In genomic region chr3:30894521-30895289, GRCh38 we compare ENCODE assay signal across 8 cellular contexts. TPM values are rescaled to one million over a fixed set of nuclear protein-coding genes. Genes with fewer than 3 reads are reported as not detected.
DNase-seq lines count a peak whose midpoint lies in the region; ATAC-seq, FAIRE-seq and TF ChIP-seq lines count a peak whose summit lies in the region.

A gene with protein sequence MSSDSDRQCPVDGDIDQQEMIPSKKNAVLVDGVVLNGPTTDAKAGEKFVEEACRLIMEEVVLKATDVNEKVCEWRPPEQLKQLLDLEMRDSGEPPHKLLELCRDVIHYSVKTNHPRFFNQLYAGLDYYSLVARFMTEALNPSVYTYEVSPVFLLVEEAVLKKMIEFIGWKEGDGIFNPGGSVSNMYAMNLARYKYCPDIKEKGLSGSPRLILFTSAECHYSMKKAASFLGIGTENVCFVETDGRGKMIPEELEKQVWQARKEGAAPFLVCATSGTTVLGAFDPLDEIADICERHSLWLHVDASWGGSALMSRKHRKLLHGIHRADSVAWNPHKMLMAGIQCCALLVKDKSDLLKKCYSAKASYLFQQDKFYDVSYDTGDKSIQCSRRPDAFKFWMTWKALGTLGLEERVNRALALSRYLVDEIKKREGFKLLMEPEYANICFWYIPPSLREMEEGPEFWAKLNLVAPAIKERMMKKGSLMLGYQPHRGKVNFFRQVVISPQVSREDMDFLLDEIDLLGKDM (minus strand): TSS chr3:30894661. CDS start chr3:30894614, 47 bp downstream.

- H3K4me3 ChIP-seq in GM06990 (replicated peaks; ENCODE audit: low read depth, low read length) (no peak within 1 kb of the TSS), K562 (no peak within 1 kb of the TSS)

- WGBS in K562 (ENCODE audit: insufficient coverage, low coverage, missing lambda C conversion rate): under 1% methylated on average over 36 of the region's 38 CpGs

- TF ChIP-seq EP300 in K562 (IDR thresholded peaks at IDR 0.05; ENCODE audit: low read length): no peak

- no peaks in the 10 kb centered on the region for H3K9me3 ChIP-seq in K562 (replicated peaks; ENCODE audit: control insufficient read depth, insufficient read depth, low read depth, low read length)

- no peak within 1 kb of the TSS for H2AFZ ChIP-seq in K562 (ENCODE audit: low read depth, low read length)

- TF ChIP-seq POLR2A in K562 (conservative IDR thresholded peaks at IDR 0.05): no peak

- H3K9me1 ChIP-seq in K562 (ENCODE audit: control insufficient read depth, insufficient read depth, low read length): no peaks in the 10 kb centered on the region

- H3K27me3 ChIP-seq in GM06990 (replicated peaks; ENCODE audit: control insufficient read depth, insufficient read depth, low read length) (no peaks in the 10 kb centered on the region; the same call in 1 of the 2 replicates), K562 (ENCODE audit: control insufficient read depth in 2 of 2, insufficient read depth in 2 of 2, low read length in 2 of 2) (no peaks in the 10 kb centered on the region)

- TF ChIP-seq RAD21 in K562 (CRISPR knock-in tag; conservative IDR thresholded peaks at IDR 0.05 in 1 of 2, IDR thresholded peaks at IDR 0.05 in 1 of 2): no peak

- intact Hi-C loops in K562 (cut with micrococcal nuclease): no loop called here

- no peak for FAIRE-seq in K562 (lab: Jason Lieb, UNC)

- H3K4me2 ChIP-seq in K562 (ENCODE audit: insufficient read depth, low read length): no peak within 1 kb of the TSS

- peaks cover 0 to 4% of the 10 kb centered on the region in 2 experiments; a peak in 1 of 5 replicates for H3K4me1 ChIP-seq in K562 (replicated peaks in 1 of 2; ENCODE audit: control insufficient read depth in 2 of 2, insufficient read depth in 2 of 2, low read length in 2 of 2)

- ATAC-seq in K562: peak; percentile 51; the same call in 2 of the 3 replicates
- no peak for ATAC-seq in GM21529 (IDR thresholded peaks at IDR 0.05; ENCODE audit: unreplicated experiment)
- ATAC-seq in HG03378 (IDR thresholded peaks at IDR 0.05; ENCODE audit: unreplicated experiment): no peak

- H3K9ac ChIP-seq in K562 (ENCODE audit: insufficient read depth in 1 of 2, low read depth in 2 of 2, low read length in 2 of 2): no peak within 1 kb of the TSS

- no peak for TF ChIP-seq CTCF in GM06990 (IDR thresholded peaks at IDR 0.05; ENCODE audit: insufficient read depth, low read length, poor library complexity, severe bottlenecking)
- TF ChIP-seq CTCF in K562 (IDR thresholded peaks at IDR 0.05 in 2 of 3, conservative IDR thresholded peaks at IDR 0.05 in 1 of 3; ENCODE audit: insufficient read depth in 2 of 3, low read depth in 1 of 3, low read length in 3 of 3): no peak

- in situ Hi-C loops in K562 (cut with MboI): no loop called here

- CTCF ChIA-PET in K562 (lab: Yijun Ruan, JAX; ENCODE audit: low intra/inter-chr PET ratio): no interaction called here

- no peaks in the 10 kb centered on the region for H4K20me1 ChIP-seq in K562 (replicated peaks; ENCODE audit: control insufficient read depth, insufficient read depth, low read length)

- no peak within 1 kb of the TSS for H3K27ac ChIP-seq in K562 (ENCODE audit: extremely low read depth, low read depth, low read length)

- no TSS peak for BruUV-seq in K562 (replicated peaks; lab: Mats Ljungman, UMichigan)

- H3K36me3 ChIP-seq in GM06990 (ENCODE audit: control insufficient read depth, insufficient read depth, low read length): no peaks in the 10 kb centered on the region
- H3K36me3 ChIP-seq in K562 (ENCODE audit: control insufficient read depth, insufficient read depth, low read length): no peaks in the 10 kb centered on the region

- no peaks in the 10 kb centered on the region for H3K79me2 ChIP-seq in K562 (ENCODE audit: control insufficient read depth, insufficient read depth, low read length)

- POLR2A ChIA-PET in K562 (lab: Yijun Ruan, JAX): no interaction called here

- DNase-seq in GM06990 (ENCODE audit: extremely low read depth, insufficient read length) (peak; percentile 6), NCI-H69 (lab: John Stamatoyannopoulos, UW) (peak; percentile 87), K562 (ENCODE audit: extremely low read depth in 1 of 4, low spot score in 3 of 4) (peak in 2 of 4 experiments; percentile 1 to 4), iris pigment epithelial cell (ENCODE audit: low read depth) (peak; percentile 14), GOT3 (lab: John Stamatoyannopoulos, UW) (no peak)
- DNase-seq in stimulated activated CD4-positive, alpha-beta T cell treated with anti-CD3 and anti-CD28 coated beads, Interleukin-2, amount 100 ng/mL, for 48 hours: peak; percentile 2 to 3

TF ChIP-seq in K562, 482 proteins besides CTCF, POLR2A, EP300 and RAD21 (continues in another document):
- TF ChIP-seq FOXJ2 (tag; IDR thresholded peaks at IDR 0.05): no peak
- no peak for TF ChIP-seq RAD51 (IDR thresholded peaks at IDR 0.05; ENCODE audit: borderline replicate concordance, low read depth)
- no peak for TF ChIP-seq NCOA6 (IDR thresholded peaks at IDR 0.05)
- TF ChIP-seq NR4A1 (CRISPR knock-in tag; IDR thresholded peaks at IDR 0.05): no peak
- TF ChIP-seq NR4A1 (tag; IDR thresholded peaks at IDR 0.05): no peak
- no peak for TF ChIP-seq ZNF197 (CRISPR knock-in tag; IDR thresholded peaks at IDR 0.05; ENCODE audit: low read depth)
- TF ChIP-seq, protein P1, sequence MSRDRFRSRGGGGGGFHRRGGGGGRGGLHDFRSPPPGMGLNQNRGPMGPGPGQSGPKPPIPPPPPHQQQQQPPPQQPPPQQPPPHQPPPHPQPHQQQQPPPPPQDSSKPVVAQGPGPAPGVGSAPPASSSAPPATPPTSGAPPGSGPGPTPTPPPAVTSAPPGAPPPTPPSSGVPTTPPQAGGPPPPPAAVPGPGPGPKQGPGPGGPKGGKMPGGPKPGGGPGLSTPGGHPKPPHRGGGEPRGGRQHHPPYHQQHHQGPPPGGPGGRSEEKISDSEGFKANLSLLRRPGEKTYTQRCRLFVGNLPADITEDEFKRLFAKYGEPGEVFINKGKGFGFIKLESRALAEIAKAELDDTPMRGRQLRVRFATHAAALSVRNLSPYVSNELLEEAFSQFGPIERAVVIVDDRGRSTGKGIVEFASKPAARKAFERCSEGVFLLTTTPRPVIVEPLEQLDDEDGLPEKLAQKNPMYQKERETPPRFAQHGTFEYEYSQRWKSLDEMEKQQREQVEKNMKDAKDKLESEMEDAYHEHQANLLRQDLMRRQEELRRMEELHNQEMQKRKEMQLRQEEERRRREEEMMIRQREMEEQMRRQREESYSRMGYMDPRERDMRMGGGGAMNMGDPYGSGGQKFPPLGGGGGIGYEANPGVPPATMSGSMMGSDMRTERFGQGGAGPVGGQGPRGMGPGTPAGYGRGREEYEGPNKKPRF (IDR thresholded peaks at IDR 0.05; ENCODE audit: low read depth, low read length): no peak
- no peak for TF ChIP-seq ZNF717 (CRISPR knock-in tag; IDR thresholded peaks at IDR 0.05)
- no peak for TF ChIP-seq RNF2 (IDR thresholded peaks at IDR 0.05)
- no peak for TF ChIP-seq ZNF324 (CRISPR knock-in tag; IDR thresholded peaks at IDR 0.05)
- TF ChIP-seq SRSF3 (IDR thresholded peaks at IDR 0.05; ENCODE audit: insufficient read depth, low read length): no peak
- TF ChIP-seq, protein P2, sequence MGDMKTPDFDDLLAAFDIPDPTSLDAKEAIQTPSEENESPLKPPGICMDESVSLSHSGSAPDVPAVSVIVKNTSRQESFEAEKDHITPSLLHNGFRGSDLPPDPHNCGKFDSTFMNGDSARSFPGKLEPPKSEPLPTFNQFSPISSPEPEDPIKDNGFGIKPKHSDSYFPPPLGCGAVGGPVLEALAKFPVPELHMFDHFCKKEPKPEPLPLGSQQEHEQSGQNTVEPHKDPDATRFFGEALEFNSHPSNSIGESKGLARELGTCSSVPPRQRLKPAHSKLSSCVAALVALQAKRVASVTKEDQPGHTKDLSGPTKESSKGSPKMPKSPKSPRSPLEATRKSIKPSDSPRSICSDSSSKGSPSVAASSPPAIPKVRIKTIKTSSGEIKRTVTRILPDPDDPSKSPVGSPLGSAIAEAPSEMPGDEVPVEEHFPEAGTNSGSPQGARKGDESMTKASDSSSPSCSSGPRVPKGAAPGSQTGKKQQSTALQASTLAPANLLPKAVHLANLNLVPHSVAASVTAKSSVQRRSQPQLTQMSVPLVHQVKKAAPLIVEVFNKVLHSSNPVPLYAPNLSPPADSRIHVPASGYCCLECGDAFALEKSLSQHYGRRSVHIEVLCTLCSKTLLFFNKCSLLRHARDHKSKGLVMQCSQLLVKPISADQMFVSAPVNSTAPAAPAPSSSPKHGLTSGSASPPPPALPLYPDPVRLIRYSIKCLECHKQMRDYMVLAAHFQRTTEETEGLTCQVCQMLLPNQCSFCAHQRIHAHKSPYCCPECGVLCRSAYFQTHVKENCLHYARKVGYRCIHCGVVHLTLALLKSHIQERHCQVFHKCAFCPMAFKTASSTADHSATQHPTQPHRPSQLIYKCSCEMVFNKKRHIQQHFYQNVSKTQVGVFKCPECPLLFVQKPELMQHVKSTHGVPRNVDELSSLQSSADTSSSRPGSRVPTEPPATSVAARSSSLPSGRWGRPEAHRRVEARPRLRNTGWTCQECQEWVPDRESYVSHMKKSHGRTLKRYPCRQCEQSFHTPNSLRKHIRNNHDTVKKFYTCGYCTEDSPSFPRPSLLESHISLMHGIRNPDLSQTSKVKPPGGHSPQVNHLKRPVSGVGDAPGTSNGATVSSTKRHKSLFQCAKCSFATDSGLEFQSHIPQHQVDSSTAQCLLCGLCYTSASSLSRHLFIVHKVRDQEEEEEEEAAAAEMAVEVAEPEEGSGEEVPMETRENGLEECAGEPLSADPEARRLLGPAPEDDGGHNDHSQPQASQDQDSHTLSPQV (IDR thresholded peaks at IDR 0.05): no peak
- no peak for TF ChIP-seq RFX7 (CRISPR knock-in tag; IDR thresholded peaks at IDR 0.05)
- TF ChIP-seq MTA1 (IDR thresholded peaks at IDR 0.05; ENCODE audit: borderline replicate concordance): no peak
- TF ChIP-seq SOX6 (IDR thresholded peaks at IDR 0.05): no peak

RNA-seq across cellular contexts. Expression of the gene that starts here (rescaled TPM):
- not detected in 2 replicates for total RNA-seq in K562 (2011; cell fraction: chromatin; rRNA removed; ENCODE audit: low replicate concordance)
- not detected in 2 replicates for total RNA-seq in K562 (2011; cell fraction: nucleolus; rRNA removed)
- total RNA-seq in K562 (2011; cell fraction: nucleoplasm; rRNA removed): not detected in 2 replicates
- total RNA-seq in K562 (2014; rRNA removed) (not detected in 2 replicates), K562 (2014; rRNA removed; fragmentation: Illumina TruSeq; extraction: Trizol) (not detected in 2 replicates), K562 (2015; rRNA removed; fragmentation: Illumina TruSeq; extraction: Trizol) (0.04 and 0.07 TPM in 2 replicates), K562 (2021) (not detected in 2 replicates)
- polyA plus RNA-seq in K562 (2011; rRNA removed) (not detected in 2 replicates), K562 (2014; fragmentation: Illumina TruSeq; extraction: Trizol) (not detected in 2 replicates), K562 (2014; fragmentation: Nextera tagmentation; extraction: Ambion mirVana) (not detected), K562 (2014; rRNA removed) (not detected in 2 replicates)
- not detected in 2 replicates for polyA plus RNA-seq in K562 (2011; cell fraction: cytosol; rRNA removed)
- polyA plus RNA-seq in K562 (2011; cell fraction: nucleus; rRNA removed): not detected in 2 replicates
- polyA plus RNA-seq in K562 (2012): not detected in 2 replicates
- polyA minus RNA-seq in K562 (2011; rRNA and poly(A)+ RNA removed): not detected in 2 replicates
- polyA minus RNA-seq in K562 (2011; cell fraction: cytosol; rRNA and poly(A)+ RNA removed): not detected in 2 replicates
- not detected in 2 replicates for polyA minus RNA-seq in K562 (2011; cell fraction: nucleus; rRNA and poly(A)+ RNA removed)

Comparison
In these comparisons a context has a peak if more than half of its experiments do, and no peak if none do; other contexts are left out.
1. Peak in ATAC-seq in K562; RNA of the gene not detected or under 1 TPM.